15 cellular contexts compared by ENCODE assay signal in genomic region chr2:85394256-85394655, GRCh38. TPM values are rescaled to one million over a fixed set of nuclear protein-coding genes. Genes with fewer than 3 reads are reported as not detected.
DNase-seq lines count a peak whose midpoint lies in the region; ATAC-seq and TF ChIP-seq lines count a peak whose summit lies in the region.
"Had no signal": no experiment of that assay in that cellular context is flagged by ENCODE, and none has a peak within 500 bp of the region (broad histone marks: within the 10 kb centered on the region; RNA-seq: fewer than 3 reads in every experiment).

No MANE protein-coding gene starts in this region.

- no peaks in the 10 kb centered on the region for H3K36me3 ChIP-seq in neural progenitor cell

- peaks cover under 1% of the 10 kb centered on the region for H3F3A ChIP-seq in neural progenitor cell (ENCODE audit: low read depth)

- H3K4me1 Mint-ChIP-seq in dendritic cell treated with granulocyte-macrophage colony-stimulating factor and Interleukin-4, amounts not matched to agents 40 ng/mL and 50 ng/mL, for 4 days (ENCODE audit: low read depth), result peaks cover 27% of the 10 kb centered on the region
- H3K4me1 Mint-ChIP-seq in neural progenitor cell (peaks cover 3% of the 10 kb centered on the region), endothelial cell (ENCODE audit: unreplicated experiment) (peaks cover 8% of the 10 kb centered on the region)

- no peak overlapping the region for H3K4me2 ChIP-seq in neural progenitor cell

- peak; percentile 51 for ATAC-seq in sciatic nerve
- ATAC-seq: HCT116, mucosa of descending colon had no signal

- no peak overlapping the region for H3K9ac ChIP-seq in neural progenitor cell

- TF ChIP-seq CTCF in neural progenitor cell (IDR thresholded peaks at IDR 0.05) (no peak), endothelial cell (IDR thresholded peaks at IDR 0.05; ENCODE audit: unreplicated experiment) (no peak)

- H3K27ac ChIP-seq in neural progenitor cell, result no peak overlapping the region

- H3K27me3 ChIP-seq in neural progenitor cell, result no peaks in the 10 kb centered on the region

- in situ Hi-C loops in G401 (cut with HindIII; ENCODE audit: low sequenced_read_pairs), result no loop called here

- H3K79me2 ChIP-seq in neural progenitor cell (ENCODE audit: low read depth), result no peaks in the 10 kb centered on the region

- no peak overlapping the region for H3K4me3 ChIP-seq in neural progenitor cell
- H3K4me3 ChIP-seq: mucosa of descending colon had no signal

- intact Hi-C loops in dendritic cell treated with granulocyte-macrophage colony-stimulating factor and Interleukin-4, amounts not matched to agents 40 ng/mL and 50 ng/mL, for 4 days (cut with micrococcal nuclease), result no loop called here
- intact Hi-C loops in sciatic nerve (cut with DNase I), result no loop called here

- DNase-seq in G401 (ENCODE audit: low spot score) (peak; percentile 94), NCI-H2171 (lab: John Stamatoyannopoulos, UW) (peak; percentile 66), sciatic nerve (ENCODE audit: low spot score) (peak; percentile 67), neural progenitor cell (ENCODE audit: low spot score) (no peak), endothelial cell (ENCODE audit: low spot score) (no peak), DMS114 treated with DMSO at 0.1 percent for 48 hours (lab: John Stamatoyannopoulos, UW; ENCODE audit: unreplicated experiment) (no peak)
- no peak for DNase-seq in effector CD4-positive, alpha-beta T cell
- DNase-seq: GF-D8, glutamatergic neuron, mucosa of descending colon, NCI-H524 treated with DMSO at 0.1 percent for 48 hours had no signal

- no peaks in the 10 kb centered on the region for H3K9me3 ChIP-seq in neural progenitor cell (ENCODE audit: low read depth)
- H3K9me3 ChIP-seq: mucosa of descending colon had no signal

- peak overlapping the region; percentile 39 for H3K27ac Mint-ChIP-seq in dendritic cell treated with granulocyte-macrophage colony-stimulating factor and Interleukin-4, amounts not matched to agents 40 ng/mL and 50 ng/mL, for 4 days
- H3K27ac Mint-ChIP-seq in neural progenitor cell, result no peak overlapping the region
- no peak overlapping the region for H3K27ac Mint-ChIP-seq in endothelial cell (ENCODE audit: unreplicated experiment)
- H3K27ac Mint-ChIP-seq: T-helper 1 cell treated with Interleukin-12 subunit alpha and Interleukin-12 subunit beta and Interleukin-4 antibody, amounts not matched to agents 30 μg/mL and 1 μg/mL, for 36 hours had no signal

- no peak overlapping the region for H2AFZ ChIP-seq in neural progenitor cell (replicated peaks)

- peaks cover under 1% of the 10 kb centered on the region for H3K4me1 ChIP-seq in neural progenitor cell

- H3K36me3 Mint-ChIP-seq in dendritic cell treated with granulocyte-macrophage colony-stimulating factor and Interleukin-4, amounts not matched to agents 40 ng/mL and 50 ng/mL, for 4 days (ENCODE audit: low read depth), result peaks cover 100% of the 10 kb centered on the region
- H3K36me3 Mint-ChIP-seq in neural progenitor cell, result peaks cover 4% of the 10 kb centered on the region
- peaks cover 15% of the 10 kb centered on the region for H3K36me3 Mint-ChIP-seq in endothelial cell (ENCODE audit: low read depth, unreplicated experiment)

- H3K27me3 Mint-ChIP-seq in dendritic cell treated with granulocyte-macrophage colony-stimulating factor and Interleukin-4, amounts not matched to agents 40 ng/mL and 50 ng/mL, for 4 days, result no peaks in the 10 kb centered on the region
- peaks cover 7% of the 10 kb centered on the region for H3K27me3 Mint-ChIP-seq in neural progenitor cell (ENCODE audit: insufficient read depth, low read depth)
- peaks cover 6% of the 10 kb centered on the region for H3K27me3 Mint-ChIP-seq in endothelial cell (ENCODE audit: unreplicated experiment)

- H4K20me1 ChIP-seq in neural progenitor cell (ENCODE audit: low read depth), result no peaks in the 10 kb centered on the region

- no peaks in the 10 kb centered on the region for H3K9me3 Mint-ChIP-seq in dendritic cell treated with granulocyte-macrophage colony-stimulating factor and Interleukin-4, amounts not matched to agents 40 ng/mL and 50 ng/mL, for 4 days
- no peaks in the 10 kb centered on the region for H3K9me3 Mint-ChIP-seq in neural progenitor cell
- H3K9me3 Mint-ChIP-seq in endothelial cell (ENCODE audit: unreplicated experiment), result no peaks in the 10 kb centered on the region
- H3K9me3 Mint-ChIP-seq: T-helper 1 cell treated with Interleukin-12 subunit alpha and Interleukin-12 subunit beta and Interleukin-4 antibody, amounts not matched to agents 30 μg/mL and 1 μg/mL, for 36 hours had no signal

- no peak overlapping the region for H3K4me3 Mint-ChIP-seq in dendritic cell treated with granulocyte-macrophage colony-stimulating factor and Interleukin-4, amounts not matched to agents 40 ng/mL and 50 ng/mL, for 4 days
- H3K4me3 Mint-ChIP-seq in neural progenitor cell, result no peak overlapping the region
- H3K4me3 Mint-ChIP-seq in endothelial cell (ENCODE audit: unreplicated experiment), result no peak overlapping the region
- H3K4me3 Mint-ChIP-seq: T-helper 1 cell treated with Interleukin-12 subunit alpha and Interleukin-12 subunit beta and Interleukin-4 antibody, amounts not matched to agents 30 μg/mL and 1 μg/mL, for 36 hours had no signal

RNA-seq across cellular contexts. Expression of gene CAPG, which starts 15.9 kb away (rescaled TPM):
- total RNA-seq in G401 (2014; rRNA removed; shearing (Covaris generic)), result 1.0 and 5.3 TPM in 2 replicates
- 60.7 TPM for total RNA-seq in sciatic nerve
- 23.9 TPM in 2 replicates for total RNA-seq in neural progenitor cell (ENCODE audit: low replicate concordance)
- 76.4 TPM for total RNA-seq in endothelial cell (ENCODE audit: unreplicated experiment)

RNA-seq across cellular contexts. Expression of gene SH2D6, which starts 24.3 kb away (rescaled TPM):
- total RNA-seq in G401 (2014; rRNA removed; shearing (Covaris generic)), result not detected in 2 replicates
- 0.40 TPM for total RNA-seq in sciatic nerve
- 0.07 and 0.74 TPM in 2 replicates for total RNA-seq in neural progenitor cell (ENCODE audit: low replicate concordance)
- 0.33 TPM for total RNA-seq in endothelial cell (ENCODE audit: unreplicated experiment)
- total RNA-seq: cardiac septum had no signal

RNA-seq across cellular contexts. Expression of gene ELMOD3, which starts 39.7 kb away (rescaled TPM):
- total RNA-seq in G401 (2014; rRNA removed; shearing (Covaris generic)), result 11.0 and 11.2 TPM in 2 replicates
- total RNA-seq in sciatic nerve (29.6 TPM), neural progenitor cell (ENCODE audit: low replicate concordance) (21.5 and 28.1 TPM in 2 replicates), endothelial cell (ENCODE audit: unreplicated experiment) (15.9 TPM)

RNA-seq across cellular contexts. Expression of gene RETSAT, which starts 39.9 kb away (rescaled TPM):
- total RNA-seq in G401 (2014; rRNA removed; shearing (Covaris generic)), result 32.1 and 39.6 TPM in 2 replicates
- total RNA-seq in sciatic nerve (42.8 TPM), neural progenitor cell (ENCODE audit: low replicate concordance) (13.3 and 19.0 TPM in 2 replicates), endothelial cell (ENCODE audit: unreplicated experiment) (37.0 TPM)

Comparison
In these comparisons a context has a peak if more than half of its experiments do, and no peak if none do; other contexts are left out.
1. DNase-seq: peak in G401 (single experiment), NCI-H2171 (single experiment) and sciatic nerve (single experiment); none in neural progenitor cell (single experiment), endothelial cell (single experiment), DMS114 treated with DMSO at 0.1 percent for 48 hours (single experiment) and effector CD4-positive, alpha-beta T cell (single experiment).